8 cellular contexts compared by ENCODE assay signal in genomic region chr17:39450847-39451581, GRCh38. TPM values are rescaled to one million over a fixed set of nuclear protein-coding genes. Genes with fewer than 3 reads are reported as not detected.
DNase-seq lines count a peak whose midpoint lies in the region; ATAC-seq lines count a peak whose summit lies in the region.

Gene MED1, minus strand, starts transcription at chr17:39451263. Its CDS starts 201 bp downstream, at chr17:39451062.

- peaks cover 39% of the 10 kb centered on the region for H4K20me1 ChIP-seq in BLaER1

- peak within 1 kb of the TSS; percentile 79 for H3K4me3 ChIP-seq in BLaER1

- H3K4me2 ChIP-seq in BLaER1, result peak within 1 kb of the TSS; percentile 89

- H3K9ac ChIP-seq in BLaER1, result peak within 1 kb of the TSS; percentile 95

- no peaks in the 10 kb centered on the region for H3K9me3 ChIP-seq in BLaER1

- H3K4me1 ChIP-seq in BLaER1, result peaks cover 33% of the 10 kb centered on the region

- DNase-seq in NCI-H748 (lab: John Stamatoyannopoulos, UW; ENCODE audit: unreplicated experiment) (peak; percentile 99), dedifferentiated amniotic fluid mesenchymal stem cell (ENCODE audit: extremely low spot score) (peak; percentile 98), left lobe of liver (ENCODE audit: low spot score) (peak; percentile 95)
- peak; percentile 86 for DNase-seq in activated CD4-positive, alpha-beta T cell treated with anti-CD3 and anti-CD28 coated beads, Interleukin-2, amount 50 U/mL, for 1 hour
- DNase-seq in stimulated activated CD4-positive, alpha-beta T cell treated with anti-CD3 and anti-CD28 coated beads, Interleukin-2, amount 100 ng/mL, for 4 hours (ENCODE audit: low read depth), result peak; percentile 87

- peak; percentile 85 for ATAC-seq in GM19328 (IDR thresholded peaks at IDR 0.05; ENCODE audit: unreplicated experiment)
- ATAC-seq in HG03521 (IDR thresholded peaks at IDR 0.05; ENCODE audit: unreplicated experiment), result peak; percentile 92
- ATAC-seq in left lobe of liver, result peak; percentile 83

- H3K27me3 ChIP-seq in BLaER1, result no peaks in the 10 kb centered on the region

- peak within 1 kb of the TSS; percentile 94 for H3K27ac ChIP-seq in BLaER1

- H3K36me3 ChIP-seq in BLaER1, result peaks cover 31% of the 10 kb centered on the region

RNA-seq across cellular contexts. Expression of gene MED1, which starts in this region (rescaled TPM):
- 10.3 TPM for total RNA-seq in left lobe of liver

Comparison
In these comparisons a context has a peak if more than half of its experiments do, and no peak if none do; other contexts are left out.
1. Peak in every context shown above with its lines: DNase-seq, ATAC-seq, H3K4me3 ChIP-seq and H3K27ac ChIP-seq.